ENCODE assay signal across 2 cellular contexts in genomic region chr22:35967046-35967397, GRCh38.
TF ChIP-seq lines count a peak whose summit lies in the region.

No MANE protein-coding gene starts in this region.

TF ChIP-seq in SK-N-SH, 30 proteins besides CTCF, POLR2A, EP300 and RAD21 (continued from another document):
- no peak for TF ChIP-seq FOSL2 (IDR thresholded peaks at IDR 0.05; ENCODE audit: borderline replicate concordance, low read depth)
- no peak for TF ChIP-seq TAF1 (IDR thresholded peaks at IDR 0.05; ENCODE audit: borderline replicate concordance, low read depth, low read length)
- TF ChIP-seq MXI1 (IDR thresholded peaks at IDR 0.05; ENCODE audit: low read depth, low read length) = no peak
- TF ChIP-seq ELF1 (IDR thresholded peaks at IDR 0.05) = no peak
- TF ChIP-seq NRF1 (IDR thresholded peaks at IDR 0.05; ENCODE audit: low read depth, low read length) = no peak
- no peak for TF ChIP-seq SMC3 (IDR thresholded peaks at IDR 0.05; ENCODE audit: low read depth, low read length)
- TF ChIP-seq RCOR1 (IDR thresholded peaks at IDR 0.05; ENCODE audit: low read length) = no peak
- TF ChIP-seq SIN3A (IDR thresholded peaks at IDR 0.05; ENCODE audit: borderline replicate concordance, low read depth, low read length) = no peak
- no peak for TF ChIP-seq MEF2A (IDR thresholded peaks at IDR 0.05; ENCODE audit: borderline replicate concordance, low read depth)
- no peak for TF ChIP-seq FOXM1 (IDR thresholded peaks at IDR 0.05; ENCODE audit: low read depth)
- TF ChIP-seq TCF12 (IDR thresholded peaks at IDR 0.05) = no peak
- TF ChIP-seq IRF3 (IDR thresholded peaks at IDR 0.05; ENCODE audit: low read depth, low read length) = no peak
- TF ChIP-seq RXRA (IDR thresholded peaks at IDR 0.05; ENCODE audit: borderline replicate concordance, low read depth) = no peak
- no peak for TF ChIP-seq TEAD4 (IDR thresholded peaks at IDR 0.05; ENCODE audit: borderline replicate concordance, insufficient read depth)

TF ChIP-seq in A549, 52 proteins besides CTCF, POLR2A, EP300 and RAD21 (continued from another document):
- no peak for TF ChIP-seq ELK1 (IDR thresholded peaks at IDR 0.05; ENCODE audit: low read depth, low read length)
- peak; percentile 35 for TF ChIP-seq MAFK (IDR thresholded peaks at IDR 0.05; ENCODE audit: partially characterized antibody)
- TF ChIP-seq ESRRA (IDR thresholded peaks at IDR 0.05; ENCODE audit: borderline replicate concordance, low read length) = no peak
